17 cellular contexts compared by ENCODE assay signal in the genomic region with DNA sequence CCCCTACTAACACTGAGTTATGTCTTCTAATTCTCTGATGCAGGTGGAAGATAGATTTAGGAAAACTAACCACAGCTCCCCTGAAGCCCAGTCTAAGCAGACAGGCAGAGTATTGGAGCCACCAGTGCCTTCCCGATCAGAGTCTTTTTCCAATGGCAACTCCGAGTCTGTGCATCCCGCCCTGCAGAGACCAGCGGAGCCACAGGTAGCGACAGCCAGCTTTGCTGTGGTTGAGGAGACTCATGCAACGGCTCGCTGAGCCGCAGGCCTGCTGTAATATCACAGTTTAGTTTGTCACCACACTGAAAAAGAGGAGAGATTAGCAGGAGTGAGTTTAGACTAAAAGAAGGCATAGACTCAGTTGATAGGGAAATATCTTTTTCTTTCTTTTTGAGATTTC.
DNase-seq lines count a peak whose midpoint lies in the region; ATAC-seq and TF ChIP-seq lines count a peak whose summit lies in the region.
"Had no signal": no experiment of that assay in that cellular context is flagged by ENCODE, and none has a peak within 500 bp of the region (broad histone marks: within the 10 kb centered on the region; RNA-seq: fewer than 3 reads in every experiment).

No MANE protein-coding gene starts in this region.

- no peaks in the 10 kb centered on the region for H3K9me3 ChIP-seq in endodermal cell (ENCODE audit: control insufficient read depth, low read length)
- H3K9me3 ChIP-seq: A549 had no signal

- no peaks in the 10 kb centered on the region for H3K4me1 ChIP-seq in endodermal cell (ENCODE audit: control insufficient read depth, insufficient read depth, low read length)

- CTCF ChIA-PET in activated naive CD4-positive, alpha-beta T cell treated with anti-CD3 and anti-CD28 coated beads, Interleukin-2, amount 10 ng/mL, durations not matched to agents 7 days and 5 days (lab: Charles Lee): interaction anchor here (1.1 kb wide), 1 partner anchor 380 kb away, joined by 3 read pairs; no protein-coding TSS in a partner anchor

- ATAC-seq in memory B cell (ENCODE audit: low read depth) (no peak), GM21423 (IDR thresholded peaks at IDR 0.05; ENCODE audit: unreplicated experiment) (no peak), HG02981 (IDR thresholded peaks at IDR 0.05; ENCODE audit: unreplicated experiment) (no peak), GM21717 (IDR thresholded peaks at IDR 0.05; ENCODE audit: unreplicated experiment) (no peak)

- peaks cover 13% of the 10 kb centered on the region for H3K4me1 Mint-ChIP-seq in activated naive CD4-positive, alpha-beta T cell treated with anti-CD3 and anti-CD28 coated beads, Interleukin-2, amount 50 U/mL, for 24 hours
- H3K4me1 Mint-ChIP-seq in activated naive CD4-positive, alpha-beta T cell treated with anti-CD3 and anti-CD28 coated beads, Interleukin-2, amount 10 ng/mL, durations not matched to agents 7 days and 5 days: peaks cover 16% of the 10 kb centered on the region
- peaks cover 7% of the 10 kb centered on the region for H3K4me1 Mint-ChIP-seq in endodermal cell
- peaks cover 3% of the 10 kb centered on the region for H3K4me1 Mint-ChIP-seq in memory B cell

- DNase-seq in activated naive CD4-positive, alpha-beta T cell treated with anti-CD3 and anti-CD28 coated beads, Interleukin-2, amount 10 ng/mL, durations not matched to agents 7 days and 5 days: no peak
- DNase-seq in endodermal cell: no peak
- DNase-seq in memory B cell (ENCODE audit: low spot score in 2 of 2): no peak
- no peak for DNase-seq in activated effector memory CD4-positive, alpha-beta T cell treated with anti-CD3 and anti-CD28 coated beads, Interleukin-2, amount 50 U/mL, for 16 hours
- DNase-seq: C1 segment of cervical spinal cord, EL, IMR-90, Kasumi-1, NCI-H1092 treated with DMSO at 0.1 percent for 48 hours, NCI-H2107, NCI-H526 treated with DMSO at 0.1 percent for 48 hours, SIG-M5 had no signal

- TF ChIP-seq CTCF in endodermal cell (conservative IDR thresholded peaks at IDR 0.05): no peak

- H3K27me3 Mint-ChIP-seq in activated naive CD4-positive, alpha-beta T cell treated with anti-CD3 and anti-CD28 coated beads, Interleukin-2, amount 50 U/mL, for 24 hours: no peaks in the 10 kb centered on the region
- H3K27me3 Mint-ChIP-seq in activated naive CD4-positive, alpha-beta T cell treated with anti-CD3 and anti-CD28 coated beads, Interleukin-2, amount 10 ng/mL, durations not matched to agents 7 days and 5 days: no peaks in the 10 kb centered on the region
- no peaks in the 10 kb centered on the region for H3K27me3 Mint-ChIP-seq in endodermal cell (ENCODE audit: insufficient read depth)
- no peaks in the 10 kb centered on the region for H3K27me3 Mint-ChIP-seq in memory B cell

- H3K27ac Mint-ChIP-seq in activated naive CD4-positive, alpha-beta T cell treated with anti-CD3 and anti-CD28 coated beads, Interleukin-2, amount 50 U/mL, for 24 hours: peak overlapping the region; percentile 57
- no peak overlapping the region for H3K27ac Mint-ChIP-seq in activated naive CD4-positive, alpha-beta T cell treated with anti-CD3 and anti-CD28 coated beads, Interleukin-2, amount 10 ng/mL, durations not matched to agents 7 days and 5 days
- H3K27ac Mint-ChIP-seq in endodermal cell: peak overlapping the region; percentile 52
- H3K27ac Mint-ChIP-seq in memory B cell: peak overlapping the region; percentile 42

- H3K36me3 ChIP-seq in endodermal cell (ENCODE audit: control insufficient read depth, insufficient read depth, low read length): peaks cover 84% of the 10 kb centered on the region

- H3K4me3 ChIP-seq in endodermal cell (ENCODE audit: low read length): no peak overlapping the region
- H3K4me3 ChIP-seq: A549 had no signal

- no peak overlapping the region for H3K27ac ChIP-seq in endodermal cell (ENCODE audit: low read depth, low read length)
- H3K27ac ChIP-seq: A549 had no signal

- H3K9ac ChIP-seq in endodermal cell (ENCODE audit: extremely low read depth, low read length, poor library complexity, severe bottlenecking): no peak overlapping the region

- peaks cover 22% of the 10 kb centered on the region for H3K36me3 Mint-ChIP-seq in activated naive CD4-positive, alpha-beta T cell treated with anti-CD3 and anti-CD28 coated beads, Interleukin-2, amount 50 U/mL, for 24 hours
- peaks cover 64% of the 10 kb centered on the region for H3K36me3 Mint-ChIP-seq in activated naive CD4-positive, alpha-beta T cell treated with anti-CD3 and anti-CD28 coated beads, Interleukin-2, amount 10 ng/mL, durations not matched to agents 7 days and 5 days
- peaks cover 56% of the 10 kb centered on the region for H3K36me3 Mint-ChIP-seq in endodermal cell (ENCODE audit: low read depth)
- peaks cover 48% of the 10 kb centered on the region for H3K36me3 Mint-ChIP-seq in memory B cell

- WGBS in endodermal cell (ENCODE audit: insufficient coverage in 1 of 2, insufficient read length in 1 of 2), 2 experiments: 97 to 100% methylated on average over 5 to 8 of the region's 8 CpGs

- H3K4me3 Mint-ChIP-seq in activated naive CD4-positive, alpha-beta T cell treated with anti-CD3 and anti-CD28 coated beads, Interleukin-2, amount 50 U/mL, for 24 hours: no peak overlapping the region
- H3K4me3 Mint-ChIP-seq in activated naive CD4-positive, alpha-beta T cell treated with anti-CD3 and anti-CD28 coated beads, Interleukin-2, amount 10 ng/mL, durations not matched to agents 7 days and 5 days: no peak overlapping the region
- no peak overlapping the region for H3K4me3 Mint-ChIP-seq in endodermal cell
- no peak overlapping the region for H3K4me3 Mint-ChIP-seq in memory B cell

- H3K27me3 ChIP-seq in endodermal cell (ENCODE audit: control insufficient read depth, insufficient read depth, low read length, poor library complexity, severe bottlenecking): no peaks in the 10 kb centered on the region

- H3K9me3 Mint-ChIP-seq in activated naive CD4-positive, alpha-beta T cell treated with anti-CD3 and anti-CD28 coated beads, Interleukin-2, amount 50 U/mL, for 24 hours: no peaks in the 10 kb centered on the region
- no peaks in the 10 kb centered on the region for H3K9me3 Mint-ChIP-seq in activated naive CD4-positive, alpha-beta T cell treated with anti-CD3 and anti-CD28 coated beads, Interleukin-2, amount 10 ng/mL, durations not matched to agents 7 days and 5 days
- H3K9me3 Mint-ChIP-seq in endodermal cell (no peaks in the 10 kb centered on the region), memory B cell (no peaks in the 10 kb centered on the region)
